Comparison of ENCODE assay signal across 2 cellular contexts in the genomic region with DNA sequence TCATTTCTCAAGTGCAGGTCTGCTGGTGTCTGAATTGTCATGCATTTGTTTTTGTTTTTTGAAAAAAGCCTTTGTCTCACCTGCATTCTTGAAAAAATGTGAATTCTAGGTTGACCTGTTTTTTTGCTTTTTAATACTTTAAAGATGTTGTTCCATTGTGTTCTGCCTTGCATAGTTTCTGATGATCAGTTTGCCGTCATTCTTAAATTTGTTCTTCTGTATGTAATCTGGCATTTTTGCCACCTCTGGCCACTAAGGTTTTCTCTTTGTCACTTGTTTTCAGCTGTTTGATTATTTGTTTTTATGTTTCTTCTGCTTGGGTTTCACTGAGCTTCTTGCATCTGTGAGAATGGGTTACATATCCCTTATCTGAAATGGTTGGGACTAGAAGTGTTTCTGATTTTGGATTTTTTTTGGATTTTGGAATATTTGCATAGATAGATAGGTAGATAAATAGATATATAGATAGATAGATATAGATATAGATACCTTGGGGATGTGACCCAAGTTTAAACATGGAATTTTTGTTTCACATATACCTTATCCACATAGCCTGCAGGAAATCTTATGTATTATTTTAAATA.
TF ChIP-seq lines count a peak whose summit lies in the region.

No MANE protein-coding gene starts in this region.

TF ChIP-seq in GM23338, 12 proteins besides CTCF, POLR2A, EP300 and RAD21 (continues in another document):
- TF ChIP-seq, protein P1, sequence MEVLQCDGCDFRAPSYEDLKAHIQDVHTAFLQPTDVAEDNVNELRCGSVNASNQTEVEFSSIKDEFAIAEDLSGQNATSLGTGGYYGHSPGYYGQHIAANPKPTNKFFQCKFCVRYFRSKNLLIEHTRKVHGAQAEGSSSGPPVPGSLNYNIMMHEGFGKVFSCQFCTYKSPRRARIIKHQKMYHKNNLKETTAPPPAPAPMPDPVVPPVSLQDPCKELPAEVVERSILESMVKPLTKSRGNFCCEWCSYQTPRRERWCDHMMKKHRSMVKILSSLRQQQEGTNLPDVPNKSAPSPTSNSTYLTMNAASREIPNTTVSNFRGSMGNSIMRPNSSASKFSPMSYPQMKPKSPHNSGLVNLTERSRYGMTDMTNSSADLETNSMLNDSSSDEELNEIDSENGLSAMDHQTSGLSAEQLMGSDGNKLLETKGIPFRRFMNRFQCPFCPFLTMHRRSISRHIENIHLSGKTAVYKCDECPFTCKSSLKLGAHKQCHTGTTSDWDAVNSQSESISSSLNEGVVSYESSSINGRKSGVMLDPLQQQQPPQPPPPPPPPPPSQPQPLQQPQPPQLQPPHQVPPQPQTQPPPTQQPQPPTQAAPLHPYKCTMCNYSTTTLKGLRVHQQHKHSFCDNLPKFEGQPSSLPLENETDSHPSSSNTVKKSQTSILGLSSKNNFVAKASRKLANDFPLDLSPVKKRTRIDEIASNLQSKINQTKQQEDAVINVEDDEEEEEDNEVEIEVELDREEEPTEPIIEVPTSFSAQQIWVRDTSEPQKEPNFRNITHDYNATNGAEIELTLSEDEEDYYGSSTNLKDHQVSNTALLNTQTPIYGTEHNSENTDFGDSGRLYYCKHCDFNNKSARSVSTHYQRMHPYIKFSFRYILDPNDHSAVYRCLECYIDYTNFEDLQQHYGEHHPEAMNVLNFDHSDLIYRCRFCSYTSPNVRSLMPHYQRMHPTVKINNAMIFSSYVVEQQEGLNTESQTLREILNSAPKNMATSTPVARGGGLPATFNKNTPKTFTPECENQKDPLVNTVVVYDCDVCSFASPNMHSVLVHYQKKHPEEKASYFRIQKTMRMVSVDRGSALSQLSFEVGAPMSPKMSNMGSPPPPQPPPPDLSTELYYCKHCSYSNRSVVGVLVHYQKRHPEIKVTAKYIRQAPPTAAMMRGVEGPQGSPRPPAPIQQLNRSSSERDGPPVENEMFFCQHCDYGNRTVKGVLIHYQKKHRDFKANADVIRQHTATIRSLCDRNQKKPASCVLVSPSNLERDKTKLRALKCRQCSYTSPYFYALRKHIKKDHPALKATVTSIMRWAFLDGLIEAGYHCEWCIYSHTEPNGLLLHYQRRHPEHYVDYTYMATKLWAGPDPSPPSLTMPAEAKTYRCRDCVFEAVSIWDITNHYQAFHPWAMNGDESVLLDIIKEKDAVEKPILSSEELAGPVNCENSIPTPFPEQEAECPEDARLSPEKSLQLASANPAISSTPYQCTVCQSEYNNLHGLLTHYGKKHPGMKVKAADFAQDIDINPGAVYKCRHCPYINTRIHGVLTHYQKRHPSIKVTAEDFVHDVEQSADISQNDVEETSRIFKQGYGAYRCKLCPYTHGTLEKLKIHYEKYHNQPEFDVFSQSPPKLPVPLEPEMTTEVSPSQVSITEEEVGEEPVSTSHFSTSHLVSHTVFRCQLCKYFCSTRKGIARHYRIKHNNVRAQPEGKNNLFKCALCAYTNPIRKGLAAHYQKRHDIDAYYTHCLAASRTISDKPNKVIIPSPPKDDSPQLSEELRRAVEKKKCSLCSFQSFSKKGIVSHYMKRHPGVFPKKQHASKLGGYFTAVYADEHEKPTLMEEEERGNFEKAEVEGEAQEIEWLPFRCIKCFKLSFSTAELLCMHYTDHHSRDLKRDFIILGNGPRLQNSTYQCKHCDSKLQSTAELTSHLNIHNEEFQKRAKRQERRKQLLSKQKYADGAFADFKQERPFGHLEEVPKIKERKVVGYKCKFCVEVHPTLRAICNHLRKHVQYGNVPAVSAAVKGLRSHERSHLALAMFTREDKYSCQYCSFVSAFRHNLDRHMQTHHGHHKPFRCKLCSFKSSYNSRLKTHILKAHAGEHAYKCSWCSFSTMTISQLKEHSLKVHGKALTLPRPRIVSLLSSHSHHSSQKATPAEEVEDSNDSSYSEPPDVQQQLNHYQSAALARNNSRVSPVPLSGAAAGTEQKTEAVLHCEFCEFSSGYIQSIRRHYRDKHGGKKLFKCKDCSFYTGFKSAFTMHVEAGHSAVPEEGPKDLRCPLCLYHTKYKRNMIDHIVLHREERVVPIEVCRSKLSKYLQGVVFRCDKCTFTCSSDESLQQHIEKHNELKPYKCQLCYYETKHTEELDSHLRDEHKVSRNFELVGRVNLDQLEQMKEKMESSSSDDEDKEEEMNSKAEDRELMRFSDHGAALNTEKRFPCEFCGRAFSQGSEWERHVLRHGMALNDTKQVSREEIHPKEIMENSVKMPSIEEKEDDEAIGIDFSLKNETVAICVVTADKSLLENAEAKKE (CRISPR knock-in tag; IDR thresholded peaks at IDR 0.05) = no peak
- no peak for TF ChIP-seq JUNB (IDR thresholded peaks at IDR 0.05; ENCODE audit: unreplicated experiment)
- no peak for TF ChIP-seq EZH2 (IDR thresholded peaks at IDR 0.05; ENCODE audit: low read depth, unreplicated experiment)
- TF ChIP-seq, protein P2, sequence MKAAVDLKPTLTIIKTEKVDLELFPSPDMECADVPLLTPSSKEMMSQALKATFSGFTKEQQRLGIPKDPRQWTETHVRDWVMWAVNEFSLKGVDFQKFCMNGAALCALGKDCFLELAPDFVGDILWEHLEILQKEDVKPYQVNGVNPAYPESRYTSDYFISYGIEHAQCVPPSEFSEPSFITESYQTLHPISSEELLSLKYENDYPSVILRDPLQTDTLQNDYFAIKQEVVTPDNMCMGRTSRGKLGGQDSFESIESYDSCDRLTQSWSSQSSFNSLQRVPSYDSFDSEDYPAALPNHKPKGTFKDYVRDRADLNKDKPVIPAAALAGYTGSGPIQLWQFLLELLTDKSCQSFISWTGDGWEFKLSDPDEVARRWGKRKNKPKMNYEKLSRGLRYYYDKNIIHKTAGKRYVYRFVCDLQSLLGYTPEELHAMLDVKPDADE (IDR thresholded peaks at IDR 0.05) = no peak
- no peak for TF ChIP-seq STAT1 (IDR thresholded peaks at IDR 0.05; ENCODE audit: unreplicated experiment)
- TF ChIP-seq EZH2phosphoT487 (IDR thresholded peaks at IDR 0.05; ENCODE audit: unreplicated experiment) = no peak
- no peak for TF ChIP-seq POLR2AphosphoS5 (IDR thresholded peaks at IDR 0.05; ENCODE audit: low read depth)
- TF ChIP-seq ZNF331 (CRISPR knock-in tag; IDR thresholded peaks at IDR 0.05; ENCODE audit: low read depth) = no peak
- no peak for TF ChIP-seq ZNF114 (CRISPR knock-in tag; IDR thresholded peaks at IDR 0.05)
- TF ChIP-seq NANOG (IDR thresholded peaks at IDR 0.05; ENCODE audit: borderline replicate concordance) = no peak

TF ChIP-seq in GM12878, 131 proteins besides CTCF, POLR2A, EP300 and RAD21:
- TF ChIP-seq, protein P3, sequence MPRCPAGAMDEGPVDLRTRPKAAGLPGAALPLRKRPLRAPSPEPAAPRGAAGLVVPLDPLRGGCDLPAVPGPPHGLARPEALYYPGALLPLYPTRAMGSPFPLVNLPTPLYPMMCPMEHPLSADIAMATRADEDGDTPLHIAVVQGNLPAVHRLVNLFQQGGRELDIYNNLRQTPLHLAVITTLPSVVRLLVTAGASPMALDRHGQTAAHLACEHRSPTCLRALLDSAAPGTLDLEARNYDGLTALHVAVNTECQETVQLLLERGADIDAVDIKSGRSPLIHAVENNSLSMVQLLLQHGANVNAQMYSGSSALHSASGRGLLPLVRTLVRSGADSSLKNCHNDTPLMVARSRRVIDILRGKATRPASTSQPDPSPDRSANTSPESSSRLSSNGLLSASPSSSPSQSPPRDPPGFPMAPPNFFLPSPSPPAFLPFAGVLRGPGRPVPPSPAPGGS (IDR thresholded peaks at IDR 0.05; ENCODE audit: borderline replicate concordance, insufficient read depth, low read depth, low read length, poor library complexity, severe bottlenecking) = no peak
- TF ChIP-seq RFX5 (IDR thresholded peaks at IDR 0.05; ENCODE audit: low read depth, low read length) (no peak), CBX5 (IDR thresholded peaks at IDR 0.05; ENCODE audit: low read depth) (peak; percentile 92), ZZZ3 (IDR thresholded peaks at IDR 0.05; ENCODE audit: control insufficient read depth, insufficient read length, low read depth) (no peak), MEF2B (IDR thresholded peaks at IDR 0.05; ENCODE audit: partially characterized antibody, poor library complexity, severe bottlenecking) (no peak), ZSCAN29 (IDR thresholded peaks at IDR 0.05) (no peak)
